In the genomic region with DNA sequence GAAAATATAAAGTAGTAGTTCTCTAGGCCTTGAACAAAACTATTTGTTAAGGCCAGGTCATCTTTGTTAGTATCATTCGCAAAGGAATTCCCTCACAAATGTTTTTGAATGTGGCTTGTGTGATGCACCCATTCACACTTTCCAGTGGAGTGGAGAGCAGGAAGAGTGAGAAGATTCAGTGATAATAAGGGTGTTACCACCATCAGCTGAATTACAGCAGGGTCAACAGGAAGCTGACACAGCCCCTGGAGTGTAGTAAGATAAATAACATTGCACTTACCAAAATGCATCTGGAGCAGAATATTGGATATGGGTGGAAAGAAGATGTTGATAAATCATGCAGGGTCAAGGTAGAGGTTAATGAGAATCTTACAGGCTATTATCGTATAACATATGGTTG, we compare ENCODE assay signal across 31 cellular contexts.
"Had no signal": no experiment of that assay in that cellular context is flagged by ENCODE, and none has a peak within 500 bp of the region (broad histone marks: within the 10 kb centered on the region; RNA-seq: fewer than 3 reads in every experiment).

No MANE protein-coding gene starts in this region.

- H3K4me3 ChIP-seq: adrenal gland, body of pancreas, esophagus squamous epithelium had no signal

- H3K4me3 Mint-ChIP-seq: activated CD4-positive, alpha-beta memory T cell treated with anti-CD3 and anti-CD28 coated beads, Interleukin-2, amount 10 ng/mL, durations not matched to agents 7 days and 5 days; activated CD4-positive, alpha-beta T cell treated with anti-CD3 and anti-CD28 coated beads, Interleukin-2, amount 10 ng/mL, durations not matched to agents 7 days and 5 days; activated naive CD4-positive, alpha-beta T cell treated with anti-CD3 and anti-CD28 coated beads for 36 hours; activated naive CD4-positive, alpha-beta T cell treated with anti-CD3 and anti-CD28 coated beads, Interleukin-2, amount 50 U/mL, for 24 hours; activated naive CD8-positive, alpha-beta T cell treated with anti-CD3 and anti-CD28 coated beads for 36 hours; activated naive CD8-positive, alpha-beta T cell treated with anti-CD3 and anti-CD28 coated beads, Interleukin-2, amount 50 U/mL, for 24 hours; activated T-cell treated with anti-CD3 and anti-CD28 coated beads, Interleukin-2, amount 50 U/mL, for 24 hours; activated T-cell treated with anti-CD3 and anti-CD28 coated beads, Interleukin-2, amount 50 U/mL, for 72 hours; effector memory CD8-positive, alpha-beta T cell; T-cell; T-helper 1 cell treated with Interleukin-12 subunit alpha and Interleukin-12 subunit beta and Interleukin-4 antibody, amounts not matched to agents 30 μg/mL and 1 μg/mL, for 36 hours; WTC11 had no signal

- ATAC-seq: activated naive CD8-positive, alpha-beta T cell treated with anti-CD3 and anti-CD28 coated beads, Interleukin-2, amount 50 U/mL, for 24 hours; activated T-cell treated with anti-CD3 and anti-CD28 coated beads, Interleukin-2, amount 50 U/mL, for 72 hours; body of pancreas; effector memory CD8-positive, alpha-beta T cell; T-cell; WTC11 had no signal

- H3K4me1 Mint-ChIP-seq: activated CD4-positive, alpha-beta memory T cell treated with anti-CD3 and anti-CD28 coated beads, Interleukin-2, amount 10 ng/mL, durations not matched to agents 7 days and 5 days; activated CD4-positive, alpha-beta T cell treated with anti-CD3 and anti-CD28 coated beads, Interleukin-2, amount 10 ng/mL, durations not matched to agents 7 days and 5 days; activated naive CD4-positive, alpha-beta T cell treated with anti-CD3 and anti-CD28 coated beads, Interleukin-2, amount 50 U/mL, for 24 hours; activated naive CD8-positive, alpha-beta T cell treated with anti-CD3 and anti-CD28 coated beads for 36 hours; activated naive CD8-positive, alpha-beta T cell treated with anti-CD3 and anti-CD28 coated beads, Interleukin-2, amount 50 U/mL, for 24 hours; T-cell had no signal

- H3K27ac Mint-ChIP-seq: activated CD4-positive, alpha-beta memory T cell treated with anti-CD3 and anti-CD28 coated beads, Interleukin-2, amount 10 ng/mL, durations not matched to agents 7 days and 5 days; activated CD4-positive, alpha-beta T cell treated with anti-CD3 and anti-CD28 coated beads, Interleukin-2, amount 10 ng/mL, durations not matched to agents 7 days and 5 days; activated naive CD4-positive, alpha-beta T cell treated with anti-CD3 and anti-CD28 coated beads for 36 hours; activated naive CD4-positive, alpha-beta T cell treated with anti-CD3 and anti-CD28 coated beads, Interleukin-2, amount 50 U/mL, for 24 hours; activated naive CD8-positive, alpha-beta T cell treated with anti-CD3 and anti-CD28 coated beads for 36 hours; activated naive CD8-positive, alpha-beta T cell treated with anti-CD3 and anti-CD28 coated beads, Interleukin-2, amount 50 U/mL, for 24 hours; activated T-cell treated with anti-CD3 and anti-CD28 coated beads, Interleukin-2, amount 50 U/mL, for 24 hours; activated T-cell treated with anti-CD3 and anti-CD28 coated beads, Interleukin-2, amount 50 U/mL, for 72 hours; effector memory CD8-positive, alpha-beta T cell; T-cell; T-helper 1 cell treated with Interleukin-12 subunit alpha and Interleukin-12 subunit beta and Interleukin-4 antibody, amounts not matched to agents 30 μg/mL and 1 μg/mL, for 36 hours; WTC11 had no signal

- H3K36me3 Mint-ChIP-seq: activated naive CD4-positive, alpha-beta T cell treated with anti-CD3 and anti-CD28 coated beads, Interleukin-2, amount 50 U/mL, for 24 hours; activated naive CD8-positive, alpha-beta T cell treated with anti-CD3 and anti-CD28 coated beads for 36 hours; T-cell had no signal

- H3K9me3 ChIP-seq: adrenal gland, esophagus squamous epithelium had no signal

- H3K27ac ChIP-seq: adrenal gland, body of pancreas, epithelial cell of prostate, esophagus squamous epithelium, VCaP had no signal

- H3K36me3 ChIP-seq: adrenal gland, esophagus squamous epithelium had no signal

- H3K27me3 Mint-ChIP-seq: activated CD4-positive, alpha-beta memory T cell treated with anti-CD3 and anti-CD28 coated beads, Interleukin-2, amount 10 ng/mL, durations not matched to agents 7 days and 5 days; activated CD4-positive, alpha-beta T cell treated with anti-CD3 and anti-CD28 coated beads, Interleukin-2, amount 10 ng/mL, durations not matched to agents 7 days and 5 days; activated naive CD4-positive, alpha-beta T cell treated with anti-CD3 and anti-CD28 coated beads, Interleukin-2, amount 50 U/mL, for 24 hours; activated naive CD8-positive, alpha-beta T cell treated with anti-CD3 and anti-CD28 coated beads for 36 hours; activated naive CD8-positive, alpha-beta T cell treated with anti-CD3 and anti-CD28 coated beads, Interleukin-2, amount 50 U/mL, for 24 hours; activated T-cell treated with anti-CD3 and anti-CD28 coated beads, Interleukin-2, amount 50 U/mL, for 24 hours; effector memory CD8-positive, alpha-beta T cell; T-cell had no signal

- H3K4me1 ChIP-seq: adrenal gland, body of pancreas, esophagus squamous epithelium had no signal

- H3K27me3 ChIP-seq: adrenal gland, body of pancreas, esophagus squamous epithelium had no signal

- DNase-seq: activated CD4-positive, alpha-beta memory T cell treated with anti-CD3 and anti-CD28 coated beads, Interleukin-2, amount 10 ng/mL, durations not matched to agents 7 days and 5 days; activated CD4-positive, alpha-beta T cell treated with anti-CD3 and anti-CD28 coated beads for 1 hour; activated CD4-positive, alpha-beta T cell treated with anti-CD3 and anti-CD28 coated beads for 4 hours; activated CD4-positive, alpha-beta T cell treated with anti-CD3 and anti-CD28 coated beads, Interleukin-2, amount 10 ng/mL, durations not matched to agents 7 days and 5 days; activated CD4-positive, alpha-beta T cell treated with anti-CD3 and anti-CD28 coated beads, Interleukin-2, amount 50 U/mL, for 4 hours; activated CD8-positive, alpha-beta memory T cell treated with anti-CD3 and anti-CD28 coated beads, Interleukin-2, amount 50 U/mL, for 48 hours; activated effector memory CD4-positive, alpha-beta T cell treated with anti-CD3 and anti-CD28 coated beads, Interleukin-2, amount 50 U/mL, for 16 hours; activated naive CD4-positive, alpha-beta T cell treated with anti-CD3 and anti-CD28 coated beads for 36 hours; activated naive CD8-positive, alpha-beta T cell treated with anti-CD3 and anti-CD28 coated beads for 36 hours; activated naive CD8-positive, alpha-beta T cell treated with anti-CD3 and anti-CD28 coated beads, Interleukin-2, amount 50 U/mL, for 24 hours; activated T-cell treated with anti-CD3 and anti-CD28 coated beads for 4 hours; activated T-cell treated with anti-CD3 and anti-CD28 coated beads, Interleukin-2, amount 50 U/mL, for 24 hours; activated T-cell treated with anti-CD3 and anti-CD28 coated beads, Interleukin-2, amount 50 U/mL, for 72 hours; adrenal gland; amygdala; aorta; body of pancreas; caudate nucleus; cortex of kidney; dermis blood vessel endothelial cell; effector CD4-positive, alpha-beta T cell; effector memory CD8-positive, alpha-beta T cell; esophagus squamous epithelium; foreskin melanocyte; SW 1271; T-cell had no signal
